Comparison of ENCODE assay signal across 7 cellular contexts in the genomic region with DNA sequence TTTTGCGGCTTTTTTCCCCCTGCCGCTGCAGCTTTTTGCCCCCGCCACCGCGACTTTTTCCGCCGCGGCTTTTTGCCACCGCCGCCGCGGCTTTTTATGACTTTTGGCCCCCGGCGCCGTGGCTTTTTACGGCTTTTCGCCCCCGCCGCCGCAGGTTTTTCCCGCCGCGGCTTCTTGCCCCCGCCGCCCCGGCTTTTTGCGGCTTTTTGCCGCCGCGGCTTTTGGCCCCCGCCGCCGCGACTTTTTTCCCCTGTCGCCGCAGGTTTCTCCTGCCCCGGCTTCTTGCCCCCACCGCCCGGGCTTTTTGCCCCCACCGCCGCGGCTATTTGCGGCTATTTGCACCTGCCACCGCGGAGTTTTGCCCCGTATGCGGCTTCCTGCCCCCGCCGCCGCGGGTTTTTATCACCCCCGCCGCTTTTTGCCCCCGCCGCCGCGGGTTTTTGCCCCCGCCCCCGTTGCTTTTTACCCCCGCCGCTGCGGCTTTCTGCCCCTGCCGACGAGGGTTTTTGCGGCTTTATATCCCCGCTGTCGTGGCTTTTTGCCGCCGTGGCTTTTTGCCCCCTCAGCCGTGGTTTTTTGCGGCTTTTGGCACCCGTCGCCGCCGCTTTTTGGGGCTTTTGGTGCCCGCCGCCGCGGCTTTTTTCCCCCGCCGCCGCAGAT.
DNase-seq lines count a peak whose midpoint lies in the region; ATAC-seq, FAIRE-seq and TF ChIP-seq lines count a peak whose summit lies in the region.

No MANE protein-coding gene starts in this region.

- peak; percentile 19 for DNase-seq in GM12891 (ENCODE audit: insufficient read length, low spot score)
- no peak for DNase-seq in SK-N-MC (ENCODE audit: low read depth, low spot score)
- DNase-seq in left ventricle myocardium inferior, result peak; percentile 15
- no peak for DNase-seq in cerebellar cortex (ENCODE audit: low spot score)
- DNase-seq in cortex of kidney (lab: John Stamatoyannopoulos, UW), result no peak

- no peak for FAIRE-seq in GM12891 (lab: Jason Lieb, UNC)

- TF ChIP-seq POLR2A in GM12891 (IDR thresholded peaks at IDR 0.05; ENCODE audit: low read depth, low read length), result no peak

- no peaks in the 10 kb centered on the region for H3K36me3 ChIP-seq in SK-N-MC (ENCODE audit: insufficient read depth, low read length)
- no peaks in the 10 kb centered on the region for H3K36me3 ChIP-seq in left ventricle myocardium inferior
- no peaks in the 10 kb centered on the region for H3K36me3 ChIP-seq in skeletal muscle satellite cell (ENCODE audit: insufficient read depth, low read length)

- no peak for ATAC-seq in HG02885 (IDR thresholded peaks at IDR 0.05; ENCODE audit: poor library complexity, unreplicated experiment)

- H3K27ac ChIP-seq in SK-N-MC (no peak overlapping the region), left ventricle myocardium inferior (replicated peaks) (no peak overlapping the region)

- TF ChIP-seq CTCF in left ventricle myocardium inferior (IDR thresholded peaks at IDR 0.05; ENCODE audit: borderline replicate concordance), result no peak

- H3K27me3 ChIP-seq in left ventricle myocardium inferior (ENCODE audit: low read depth), result peaks cover 61% of the 10 kb centered on the region
- peaks cover 12% of the 10 kb centered on the region for H3K27me3 ChIP-seq in skeletal muscle satellite cell (ENCODE audit: control insufficient read depth, insufficient read depth, low read length)

- H3K9me3 ChIP-seq in SK-N-MC (ENCODE audit: low read depth, low read length) (no peaks in the 10 kb centered on the region), left ventricle myocardium inferior (replicated peaks) (peaks cover 3% of the 10 kb centered on the region), skeletal muscle satellite cell (replicated peaks; ENCODE audit: low read length) (no peaks in the 10 kb centered on the region)

- H3K4me2 ChIP-seq in skeletal muscle satellite cell (ENCODE audit: low read length), result peak overlapping the region; percentile 72

- intact Hi-C loops in left ventricle myocardium inferior (cut with micrococcal nuclease), result no loop called here

- H3K4me3 ChIP-seq in SK-N-MC (peak overlapping the region; percentile 37), left ventricle myocardium inferior (peak overlapping the region; percentile 65), skeletal muscle satellite cell (ENCODE audit: low read length) (peak overlapping the region; percentile 45)

- H3K4me1 ChIP-seq in left ventricle myocardium inferior (peaks cover 13% of the 10 kb centered on the region), skeletal muscle satellite cell (ENCODE audit: control insufficient read depth, insufficient read depth, low read length) (no peaks in the 10 kb centered on the region)

- H3K9ac ChIP-seq in SK-N-MC (ENCODE audit: insufficient read length) (no peak overlapping the region), skeletal muscle satellite cell (ENCODE audit: low read depth, low read length) (no peak overlapping the region)

TF ChIP-seq in GM12891, 5 proteins besides CTCF, POLR2A, EP300 and RAD21:
- TF ChIP-seq SPI1 (IDR thresholded peaks at IDR 0.05; ENCODE audit: low read depth, low read length) (no peak), POLR2AphosphoS5 (IDR thresholded peaks at IDR 0.05; ENCODE audit: low read depth, low read length) (no peak), PAX5 (IDR thresholded peaks at IDR 0.05; ENCODE audit: insufficient read depth, low read length, severe bottlenecking) (no peak), POU2F2 (IDR thresholded peaks at IDR 0.05; ENCODE audit: low read depth, low read length) (no peak), TAF1 (IDR thresholded peaks at IDR 0.05; ENCODE audit: low read depth, low read length) (no peak)

Comparison
In these comparisons a context has a peak if more than half of its experiments do, and no peak if none do; other contexts are left out.
1. DNase-seq: peak in GM12891 (single experiment) and left ventricle myocardium inferior (single experiment); none in SK-N-MC (single experiment), cerebellar cortex (single experiment) and cortex of kidney (single experiment).
2. Peak in every context shown above with its lines, with median percentiles within 50 percentile points of each other: H3K4me3 ChIP-seq.